Comparison of ENCODE assay signal across 28 cellular contexts in the genomic region with DNA sequence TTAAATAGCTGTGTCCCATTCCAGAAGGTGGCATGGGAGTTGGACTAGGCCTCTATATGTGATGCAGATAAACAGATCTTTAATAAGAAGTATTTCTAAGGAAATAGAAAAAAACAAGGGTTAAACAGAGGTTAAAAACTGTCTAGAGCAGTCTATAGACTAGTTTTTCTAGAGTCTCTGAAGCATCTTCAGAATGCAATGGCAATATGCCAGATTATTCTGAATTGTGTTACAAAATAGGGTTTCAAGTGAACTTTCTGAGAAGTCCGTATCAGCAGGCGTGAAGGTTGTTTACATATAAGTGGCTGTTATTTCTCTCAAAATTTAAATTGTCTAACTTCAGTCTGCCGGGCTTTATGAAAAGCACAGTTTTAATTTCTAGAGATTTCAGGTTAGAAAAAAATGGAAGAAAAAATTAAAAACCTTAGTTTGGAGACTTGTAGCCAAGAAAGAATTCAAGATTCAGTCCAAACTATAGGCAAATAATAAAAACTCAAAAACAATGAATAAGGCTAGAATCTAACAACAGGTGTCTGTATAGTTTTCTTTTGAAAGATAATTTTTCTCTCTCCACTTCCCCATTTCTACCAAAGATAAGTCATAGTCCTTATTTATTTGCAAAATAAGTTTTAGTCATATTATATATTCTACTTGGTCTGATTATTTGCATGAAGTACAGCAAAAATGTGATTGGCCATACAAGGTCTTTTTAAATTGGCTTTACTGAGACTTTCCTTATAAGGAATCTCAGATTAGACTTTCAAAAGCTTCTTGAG. TPM values are rescaled to one million over a fixed set of nuclear protein-coding genes. Genes with fewer than 3 reads are reported as not detected.
DNase-seq lines count a peak whose midpoint lies in the region; FAIRE-seq and TF ChIP-seq lines count a peak whose summit lies in the region.
"Had no signal": no experiment of that assay in that cellular context is flagged by ENCODE, and none has a peak within 500 bp of the region (broad histone marks: within the 10 kb centered on the region; RNA-seq: fewer than 3 reads in every experiment).

No MANE protein-coding gene starts in this region.

- no peaks in the 10 kb centered on the region for H4K20me1 ChIP-seq in fibroblast of lung (ENCODE audit: control insufficient read depth, extremely low read depth, insufficient read depth, low read length)

- H3K9me3 ChIP-seq in fibroblast of lung (ENCODE audit: control insufficient read depth, insufficient read depth, low read depth, low read length): no peaks in the 10 kb centered on the region
- no peaks in the 10 kb centered on the region for H3K9me3 ChIP-seq in spleen
- H3K9me3 ChIP-seq: tibial artery had no signal

- H3K4me1 ChIP-seq in fibroblast of lung (ENCODE audit: control insufficient read depth, extremely low read depth, insufficient read depth, low read length) (no peaks in the 10 kb centered on the region), spleen (peaks cover 0 to 67% (median 32%) of the 10 kb centered on the region in 6 donors)
- H3K4me1 ChIP-seq: tibial artery had no signal

- peak; percentile 14 for FAIRE-seq in GM19239 (lab: Jason Lieb, UNC)
- FAIRE-seq: kidney had no signal

- no peak overlapping the region for H2AFZ ChIP-seq in fibroblast of lung (ENCODE audit: low read length)

- H3K9ac ChIP-seq in fibroblast of lung (ENCODE audit: insufficient read depth, low read length): no peak overlapping the region

- H3K4me1 Mint-ChIP-seq in IgD-negative memory B cell: peaks cover 52 to 72% (median 53%) of the 10 kb centered on the region in 3 donors
- H3K4me1 Mint-ChIP-seq: activated CD4-positive, alpha-beta memory T cell treated with anti-CD3 and anti-CD28 coated beads, Interleukin-2, amount 10 ng/mL, durations not matched to agents 7 days and 5 days; activated naive CD8-positive, alpha-beta T cell treated with anti-CD3 and anti-CD28 coated beads for 36 hours; central memory CD8-positive, alpha-beta T cell had no signal

- DNase-seq in GM19239 (ENCODE audit: insufficient read length, low spot score) (no peak), fibroblast of lung (ENCODE audit: low read depth in 2 of 2) (peak; percentile 6 to 22), spleen (no peak), medulla oblongata (ENCODE audit: extremely low spot score) (no peak), cerebellum (ENCODE audit: low spot score) (no peak), SHP77 treated with DMSO at 0.1 percent for 48 hours (lab: John Stamatoyannopoulos, UW) (no peak)
- DNase-seq: activated CD4-positive, alpha-beta memory T cell treated with anti-CD3 and anti-CD28 coated beads, Interleukin-2, amount 10 ng/mL, durations not matched to agents 7 days and 5 days; activated CD4-positive, CD25-positive, alpha-beta regulatory T cell treated with anti-CD3 and anti-CD28 coated beads, Interleukin-2, amount 50 U/mL, for 72 hours; activated naive CD8-positive, alpha-beta T cell treated with anti-CD3 and anti-CD28 coated beads for 36 hours; glutamatergic neuron; kidney; NCI-H1105; NCI-H2029 treated with DMSO at 0.1 percent for 48 hours; NCI-H69; stimulated activated CD8-positive, alpha-beta memory T cell treated with anti-CD3 and anti-CD28 coated beads, Interleukin-4, amount 100 ng/mL, for 48 hours; tibial artery had no signal

- no peak for TF ChIP-seq POLR2A in spleen (IDR thresholded peaks at IDR 0.05)

- H3K27me3 Mint-ChIP-seq in IgD-negative memory B cell: no peaks in the 10 kb centered on the region
- H3K27me3 Mint-ChIP-seq: activated CD4-positive, alpha-beta memory T cell treated with anti-CD3 and anti-CD28 coated beads, Interleukin-2, amount 10 ng/mL, durations not matched to agents 7 days and 5 days; activated naive CD8-positive, alpha-beta T cell treated with anti-CD3 and anti-CD28 coated beads for 36 hours; central memory CD8-positive, alpha-beta T cell; natural killer cell treated with Interleukin-12 subunit alpha and Interleukin-12 subunit beta and Interleukin-15 and Interleukin-18, amount 100 ng/mL, for 72 hours had no signal

- 44 to 91% (median 79%) methylated on average over 3 of the region's 3 CpGs for WGBS in spleen, 5 donors

- H3K36me3 ChIP-seq in fibroblast of lung (ENCODE audit: control insufficient read depth, insufficient read depth, low read length): no peaks in the 10 kb centered on the region
- H3K36me3 ChIP-seq in spleen: no peaks in the 10 kb centered on the region
- H3K36me3 ChIP-seq: tibial artery had no signal

- H3K36me3 Mint-ChIP-seq in IgD-negative memory B cell: peaks cover 3% of the 10 kb centered on the region
- H3K36me3 Mint-ChIP-seq: activated naive CD8-positive, alpha-beta T cell treated with anti-CD3 and anti-CD28 coated beads for 36 hours; natural killer cell treated with Interleukin-12 subunit alpha and Interleukin-12 subunit beta and Interleukin-15 and Interleukin-18, amount 100 ng/mL, for 72 hours had no signal

- H3K27me3 ChIP-seq in fibroblast of lung (ENCODE audit: control insufficient read depth, insufficient read depth, low read length) (no peaks in the 10 kb centered on the region), spleen (replicated peaks in 1 of 7) (no peaks in the 10 kb centered on the region)
- H3K27me3 ChIP-seq: tibial artery had no signal

- no peak overlapping the region for H3K4me2 ChIP-seq in fibroblast of lung (ENCODE audit: extremely low read depth, insufficient read depth, low read length)

- H3K27ac ChIP-seq in fibroblast of lung (ENCODE audit: insufficient read depth, low read length) (no peak overlapping the region), spleen (peak overlapping the region in 5 of 8 donors; percentile 6 to 69 (median 36))
- H3K27ac ChIP-seq: skin epidermis, tibial artery had no signal

- H3K4me3 ChIP-seq in fibroblast of lung (replicated peaks in 1 of 4; ENCODE audit: control extremely low read depth in 1 of 4, insufficient read depth in 1 of 4, low read depth in 3 of 4, low read length in 4 of 4) (no peak overlapping the region), spleen (no peak overlapping the region)
- H3K4me3 ChIP-seq: skin epidermis, tibial artery had no signal

- H3K79me2 ChIP-seq in fibroblast of lung (ENCODE audit: control insufficient read depth, insufficient read depth, low read length): no peaks in the 10 kb centered on the region

- peaks cover 0 to 3% (median 0%) of the 10 kb centered on the region in 3 donors for H3K9me3 Mint-ChIP-seq in IgD-negative memory B cell
- H3K9me3 Mint-ChIP-seq: activated naive CD8-positive, alpha-beta T cell treated with anti-CD3 and anti-CD28 coated beads for 36 hours; natural killer cell treated with Interleukin-12 subunit alpha and Interleukin-12 subunit beta and Interleukin-15 and Interleukin-18, amount 100 ng/mL, for 72 hours had no signal

- H3K27ac Mint-ChIP-seq in IgD-negative memory B cell: peak overlapping the region; percentile 71 to 91 (median 86)
- H3K27ac Mint-ChIP-seq: activated CD4-positive, alpha-beta memory T cell treated with anti-CD3 and anti-CD28 coated beads, Interleukin-2, amount 10 ng/mL, durations not matched to agents 7 days and 5 days; activated naive CD8-positive, alpha-beta T cell treated with anti-CD3 and anti-CD28 coated beads for 36 hours; natural killer cell treated with Interleukin-12 subunit alpha and Interleukin-12 subunit beta and Interleukin-15 and Interleukin-18, amount 100 ng/mL, for 72 hours had no signal

- H3K4me3 Mint-ChIP-seq in IgD-negative memory B cell: peak overlapping the region in 3 of 4 donors; percentile 77 to 90 (median 86)
- H3K4me3 Mint-ChIP-seq: activated CD4-positive, alpha-beta memory T cell treated with anti-CD3 and anti-CD28 coated beads, Interleukin-2, amount 10 ng/mL, durations not matched to agents 7 days and 5 days; activated naive CD8-positive, alpha-beta T cell treated with anti-CD3 and anti-CD28 coated beads for 36 hours; central memory CD8-positive, alpha-beta T cell; natural killer cell treated with Interleukin-12 subunit alpha and Interleukin-12 subunit beta and Interleukin-15 and Interleukin-18, amount 100 ng/mL, for 72 hours had no signal

- TF ChIP-seq CTCF in fibroblast of lung (conservative IDR thresholded peaks at IDR 0.05 in 1 of 2, IDR thresholded peaks at IDR 0.05 in 1 of 2; ENCODE audit: low read depth in 1 of 2, low read length in 2 of 2) (no peak), spleen (IDR thresholded peaks at IDR 0.05 in 8 of 11, conservative IDR thresholded peaks at IDR 0.05 in 3 of 11) (no peak)

- intact Hi-C loops in spleen (cut with DNase I; ENCODE audit: low total_unique reads): no loop called here

RNA-seq across cellular contexts. Expression of a gene that starts 55.2 kb away (rescaled TPM):
- polyA plus RNA-seq in IgD-negative memory B cell (not detected), fibroblast of lung (0.34 and 0.99 TPM in 2 replicates), spleen (under 1 TPM in 1 of 3 donors, not detected in 2; 0.03 TPM)
- total RNA-seq in fibroblast of lung (2.6 and 31.9 TPM in 2 replicates), spleen (not detected), cerebellum (0.54 TPM)
- 0.29 and 1.1 TPM in 2 replicates for polyA plus RNA-seq in fibroblast of lung (2012)
- not detected in 2 replicates for polyA minus RNA-seq in fibroblast of lung (ENCODE audit: low replicate concordance)
- total RNA-seq: activated CD4-positive, alpha-beta memory T cell treated with anti-CD3 and anti-CD28 coated beads, Interleukin-2, amount 10 ng/mL, durations not matched to agents 7 days and 5 days; activated naive CD8-positive, alpha-beta T cell treated with anti-CD3 and anti-CD28 coated beads for 36 hours; G401; kidney; liver; natural killer cell treated with Interleukin-12 subunit alpha and Interleukin-12 subunit beta and Interleukin-15 and Interleukin-18, amount 100 ng/mL, for 72 hours; osteocyte; renal cortical epithelial cell; RPMI7951; SK-MEL-5; T-helper 1 cell treated with Interleukin-12 subunit alpha and Interleukin-12 subunit beta and Interleukin-4 antibody, amounts not matched to agents 30 ng/mL and 1 ng/mL, for 36 hours had no signal
- polyA plus RNA-seq: BJ, liver had no signal

Comparison
In these comparisons a context has a peak if more than half of its experiments do, and no peak if none do; other contexts are left out.
1. DNase-seq: peak in fibroblast of lung (2 of 2); none in GM19239 (single experiment), spleen (single experiment), medulla oblongata (single experiment), cerebellum (single experiment) and SHP77 treated with DMSO at 0.1 percent for 48 hours (single experiment).